9 cellular contexts compared by ENCODE assay signal in genomic region chr5:54673523-54674225, GRCh38.
A peak's percentile ranks its signal among the peaks of the same experiment; 100 is the strongest.
DNase-seq lines count a peak whose midpoint lies in the region; ATAC-seq, FAIRE-seq and TF ChIP-seq lines count a peak whose summit lies in the region.
"Had no signal": no experiment of that assay in that cellular context is flagged by ENCODE, and none has a peak within 500 bp of the region (broad histone marks: within the 10 kb centered on the region; RNA-seq: fewer than 3 reads in every experiment).

No MANE protein-coding gene starts in this region.

- no peak for FAIRE-seq in frontal cortex (lab: Jason Lieb, UNC)

- no peak overlapping the region for H3K4me3 ChIP-seq in HL-60 (replicated peaks; ENCODE audit: insufficient read depth, low read length)

- peak overlapping the region; percentile 52 for H3K27ac ChIP-seq in HL-60 (replicated peaks)

- no peak for TF ChIP-seq CTCF in HL-60 (IDR thresholded peaks at IDR 0.05; ENCODE audit: insufficient read depth, low read length)

- DNase-seq in HL-60 (ENCODE audit: low read depth in 1 of 2, low spot score in 1 of 2) (peak; percentile 68 to 91), mucosa of gallbladder (ENCODE audit: low spot score) (peak; percentile 56), cortex of kidney (lab: John Stamatoyannopoulos, UW) (no peak), NCI-H2107 treated with DMSO at 0.1 percent for 48 hours (lab: John Stamatoyannopoulos, UW; ENCODE audit: unreplicated experiment) (no peak), HT-29 (ENCODE audit: low spot score) (no peak), frontal cortex (ENCODE audit: low spot score in 2 of 2) (no peak)
- DNase-seq in activated effector memory CD4-positive, alpha-beta T cell treated with anti-CD3 and anti-CD28 coated beads, Interleukin-2, amount 50 U/mL, for 16 hours: peak; percentile 69

- ATAC-seq in GM18870 (IDR thresholded peaks at IDR 0.05; ENCODE audit: unreplicated experiment): peak; percentile 55
- ATAC-seq: HCT116 had no signal

- H3K27me3 ChIP-seq in HL-60 (ENCODE audit: insufficient read depth, poor library complexity, severe bottlenecking): no peaks in the 10 kb centered on the region

Comparison
In these comparisons a context has a peak if more than half of its experiments do, and no peak if none do; other contexts are left out.
1. DNase-seq: peak in HL-60 (2 of 2), activated effector memory CD4-positive, alpha-beta T cell treated with anti-CD3 and anti-CD28 coated beads, Interleukin-2, amount 50 U/mL, for 16 hours (single experiment) and mucosa of gallbladder (single experiment); none in cortex of kidney (single experiment), NCI-H2107 treated with DMSO at 0.1 percent for 48 hours (single experiment), HT-29 (single experiment) and frontal cortex (0 of 2).